ENCODE assay signal across 15 cellular contexts in the genomic region with DNA sequence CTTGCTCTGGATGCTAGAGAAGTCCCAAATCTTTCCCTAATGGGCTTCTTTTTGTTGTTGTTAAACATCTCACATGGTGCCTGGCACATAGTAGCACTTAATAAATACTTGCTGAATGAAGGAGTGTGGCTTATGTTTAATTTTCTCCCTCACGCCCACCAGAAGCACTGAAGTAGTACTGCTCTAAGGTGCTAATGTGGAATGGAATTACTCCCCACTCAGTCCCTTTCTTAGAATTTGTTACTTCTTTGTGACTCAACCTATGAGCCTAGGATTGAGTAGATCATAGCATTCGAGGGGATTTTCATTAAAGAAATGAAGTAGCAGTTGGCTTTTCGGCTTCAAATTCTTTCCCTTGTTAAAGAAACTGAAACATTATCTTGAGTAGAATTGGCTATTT.
"Had no signal": no experiment of that assay in that cellular context is flagged by ENCODE, and none has a peak within 500 bp of the region (broad histone marks: within the 10 kb centered on the region; RNA-seq: fewer than 3 reads in every experiment).

No MANE protein-coding gene starts in this region.

- H3K4me1 Mint-ChIP-seq: neural progenitor cell had no signal

- H3K36me3 ChIP-seq: left ventricle myocardium inferior, neural progenitor cell, right atrium auricular region, thyroid gland had no signal

- H3K36me3 Mint-ChIP-seq: immature natural killer cell, neural progenitor cell had no signal

- H3K4me3 ChIP-seq: body of pancreas, left ventricle myocardium inferior, neural progenitor cell, right atrium auricular region, thyroid gland had no signal

- DNase-seq: activated CD4-positive, alpha-beta T cell treated with anti-CD3 and anti-CD28 coated beads, Interleukin-2, amount 10 ng/mL, durations not matched to agents 7 days and 5 days; activated naive CD8-positive, alpha-beta T cell treated with anti-CD3 and anti-CD28 coated beads, Interleukin-2, amount 10 ng/mL, durations not matched to agents 7 days and 5 days; body of pancreas; dermis blood vessel endothelial cell; effector memory CD8-positive, alpha-beta T cell; immature natural killer cell; kidney glomerular epithelial cell; left ventricle myocardium inferior; mammary epithelial cell; stimulated activated CD4-positive, alpha-beta T cell treated with anti-CD3 and anti-CD28 coated beads, Interleukin-12 subunit alpha, Interleukin-12 subunit beta, amount 100 ng/mL, for 4 hours; SW 1271; thyroid gland had no signal

- H3K27me3 Mint-ChIP-seq: activated CD4-positive, alpha-beta T cell treated with anti-CD3 and anti-CD28 coated beads, Interleukin-2, amount 10 ng/mL, durations not matched to agents 7 days and 5 days; activated naive CD8-positive, alpha-beta T cell treated with anti-CD3 and anti-CD28 coated beads, Interleukin-2, amount 10 ng/mL, durations not matched to agents 7 days and 5 days; progenitor cell of endocrine pancreas had no signal

- H3K4me3 Mint-ChIP-seq: activated CD4-positive, alpha-beta T cell treated with anti-CD3 and anti-CD28 coated beads, Interleukin-2, amount 10 ng/mL, durations not matched to agents 7 days and 5 days; activated naive CD8-positive, alpha-beta T cell treated with anti-CD3 and anti-CD28 coated beads, Interleukin-2, amount 10 ng/mL, durations not matched to agents 7 days and 5 days; effector memory CD8-positive, alpha-beta T cell; immature natural killer cell; neural progenitor cell had no signal

- H3K27ac ChIP-seq: body of pancreas, left ventricle myocardium inferior, neural progenitor cell, right atrium auricular region, thyroid gland had no signal

- H3K9me3 ChIP-seq: body of pancreas, right atrium auricular region, thyroid gland had no signal

- H3K9me3 Mint-ChIP-seq: immature natural killer cell had no signal

- H3K27ac Mint-ChIP-seq: effector memory CD8-positive, alpha-beta T cell; immature natural killer cell; neural progenitor cell; progenitor cell of endocrine pancreas had no signal

- ATAC-seq: body of pancreas; effector memory CD8-positive, alpha-beta T cell had no signal

- H3K4me1 ChIP-seq: body of pancreas, left ventricle myocardium inferior, neural progenitor cell, right atrium auricular region, thyroid gland had no signal

- H3K27me3 ChIP-seq: body of pancreas, neural progenitor cell, right atrium auricular region, thyroid gland had no signal
